26 cellular contexts compared by ENCODE assay signal in genomic region chr16:66428682-66429251, GRCh38. TPM values are rescaled to one million over a fixed set of nuclear protein-coding genes. Genes with fewer than 3 reads are reported as not detected.
DNase-seq lines count a peak whose midpoint lies in the region; ATAC-seq lines count a peak whose summit lies in the region.
"Had no signal": no experiment of that assay in that cellular context is flagged by ENCODE, and none has a peak within 500 bp of the region (broad histone marks: within the 10 kb centered on the region; RNA-seq: fewer than 3 reads in every experiment).

No MANE protein-coding gene starts in this region.

- no peak for ATAC-seq in activated naive CD8-positive, alpha-beta T cell treated with anti-CD3 and anti-CD28 coated beads, Interleukin-2, amount 50 U/mL, for 24 hours
- ATAC-seq in T-helper 17 cell (no peak), left lobe of liver (no peak)
- ATAC-seq in stimulated activated effector memory CD8-positive, alpha-beta T cell treated with anti-CD3 and anti-CD28 coated beads, Interleukin-12 subunit alpha, Interleukin-12 subunit beta, amount 100 ng/mL, for 72 hours, result no peak
- ATAC-seq: activated CD8-positive, alpha-beta T cell treated with anti-CD3 and anti-CD28 coated beads, Interleukin-2, amount 10 ng/mL, durations not matched to agents 7 days and 5 days had no signal

- H3K36me3 Mint-ChIP-seq in activated naive CD8-positive, alpha-beta T cell, result no peaks in the 10 kb centered on the region
- no peaks in the 10 kb centered on the region for H3K36me3 Mint-ChIP-seq in activated naive CD8-positive, alpha-beta T cell treated with anti-CD3 and anti-CD28 coated beads, Interleukin-2, amount 50 U/mL, for 24 hours (ENCODE audit: low read depth)
- H3K36me3 Mint-ChIP-seq in T-helper 17 cell (ENCODE audit: low read depth), result peaks cover 5% of the 10 kb centered on the region
- no peaks in the 10 kb centered on the region for H3K36me3 Mint-ChIP-seq in immature natural killer cell
- peaks cover 9% of the 10 kb centered on the region for H3K36me3 Mint-ChIP-seq in stimulated activated effector memory CD8-positive, alpha-beta T cell treated with anti-CD3 and anti-CD28 coated beads, Interleukin-12 subunit alpha, Interleukin-12 subunit beta, amount 100 ng/mL, for 72 hours
- no peaks in the 10 kb centered on the region for H3K36me3 Mint-ChIP-seq in T-helper 2 cell treated with Interferon-gamma antibody and Interleukin-4, amounts not matched to agents 5 μg/mL and 100 μg/mL, for 36 hours (ENCODE audit: low read depth)

- peak overlapping the region; percentile 65 for H3K4me3 Mint-ChIP-seq in activated naive CD8-positive, alpha-beta T cell
- no peak overlapping the region for H3K4me3 Mint-ChIP-seq in activated naive CD8-positive, alpha-beta T cell treated with anti-CD3 and anti-CD28 coated beads, Interleukin-2, amount 50 U/mL, for 24 hours
- peak overlapping the region; percentile 68 for H3K4me3 Mint-ChIP-seq in T-helper 17 cell
- H3K4me3 Mint-ChIP-seq in immature natural killer cell, result peak overlapping the region in 3 of 5 donors; percentile 13 to 35 (median 24)
- H3K4me3 Mint-ChIP-seq in stimulated activated effector memory CD8-positive, alpha-beta T cell treated with anti-CD3 and anti-CD28 coated beads, Interleukin-12 subunit alpha, Interleukin-12 subunit beta, amount 100 ng/mL, for 72 hours, result peak overlapping the region; percentile 20
- H3K4me3 Mint-ChIP-seq in T-helper 2 cell treated with Interferon-gamma antibody and Interleukin-4, amounts not matched to agents 5 μg/mL and 100 μg/mL, for 36 hours, result no peak overlapping the region
- H3K4me3 Mint-ChIP-seq: activated B cell treated with CpG ODN at 0.5 μM for 24 hours; activated CD8-positive, alpha-beta T cell treated with anti-CD3 and anti-CD28 coated beads, Interleukin-2, amount 10 ng/mL, durations not matched to agents 7 days and 5 days had no signal

- H3K4me1 Mint-ChIP-seq in activated naive CD8-positive, alpha-beta T cell (ENCODE audit: low read depth), result peaks cover 6% of the 10 kb centered on the region
- peaks cover 4% of the 10 kb centered on the region for H3K4me1 Mint-ChIP-seq in activated naive CD8-positive, alpha-beta T cell treated with anti-CD3 and anti-CD28 coated beads, Interleukin-2, amount 50 U/mL, for 24 hours
- peaks cover 9% of the 10 kb centered on the region for H3K4me1 Mint-ChIP-seq in T-helper 17 cell
- peaks cover 0 to 1% of the 10 kb centered on the region in 2 donors for H3K4me1 Mint-ChIP-seq in immature natural killer cell
- H3K4me1 Mint-ChIP-seq in stimulated activated effector memory CD8-positive, alpha-beta T cell treated with anti-CD3 and anti-CD28 coated beads, Interleukin-12 subunit alpha, Interleukin-12 subunit beta, amount 100 ng/mL, for 72 hours, result peaks cover 5% of the 10 kb centered on the region
- H3K4me1 Mint-ChIP-seq in T-helper 2 cell treated with Interferon-gamma antibody and Interleukin-4, amounts not matched to agents 5 μg/mL and 100 μg/mL, for 36 hours (ENCODE audit: low read depth), result no peaks in the 10 kb centered on the region

- H3K9me3 Mint-ChIP-seq in activated naive CD8-positive, alpha-beta T cell (ENCODE audit: low read depth), result no peaks in the 10 kb centered on the region
- no peaks in the 10 kb centered on the region for H3K9me3 Mint-ChIP-seq in activated naive CD8-positive, alpha-beta T cell treated with anti-CD3 and anti-CD28 coated beads, Interleukin-2, amount 50 U/mL, for 24 hours
- H3K9me3 Mint-ChIP-seq in immature natural killer cell, result peaks cover 0 to 2% (median 0%) of the 10 kb centered on the region in 6 donors
- no peaks in the 10 kb centered on the region for H3K9me3 Mint-ChIP-seq in stimulated activated effector memory CD8-positive, alpha-beta T cell treated with anti-CD3 and anti-CD28 coated beads, Interleukin-12 subunit alpha, Interleukin-12 subunit beta, amount 100 ng/mL, for 72 hours
- H3K9me3 Mint-ChIP-seq in T-helper 2 cell treated with Interferon-gamma antibody and Interleukin-4, amounts not matched to agents 5 μg/mL and 100 μg/mL, for 36 hours, result no peaks in the 10 kb centered on the region
- H3K9me3 Mint-ChIP-seq: activated B cell treated with CpG ODN at 0.5 μM for 24 hours; activated T-helper 1 cell treated with anti-CD3 and anti-CD28 coated beads, Interleukin-12 subunit alpha, Interleukin-12 subunit beta, Interleukin-2, Interleukin-4 antibody, amounts not matched to agents 30 ng/mL and 10 ng/mL and 1 ng/mL, durations not matched to agents 14 hours and 24 hours and 36 hours; stimulated activated naive CD8-positive, alpha-beta T cell treated with anti-CD3 and anti-CD28 coated beads, Interleukin-15, amount 100 ng/mL, for 72 hours had no signal

- peaks cover 37% of the 10 kb centered on the region for H3K27me3 Mint-ChIP-seq in activated naive CD8-positive, alpha-beta T cell
- peaks cover 70% of the 10 kb centered on the region for H3K27me3 Mint-ChIP-seq in activated naive CD8-positive, alpha-beta T cell treated with anti-CD3 and anti-CD28 coated beads, Interleukin-2, amount 50 U/mL, for 24 hours
- H3K27me3 Mint-ChIP-seq in T-helper 17 cell (peaks cover 74% of the 10 kb centered on the region), immature natural killer cell (ENCODE audit: low read depth in 3 of 3) (peaks cover 22 to 33% (median 29%) of the 10 kb centered on the region in 3 donors)
- H3K27me3 Mint-ChIP-seq in T-helper 2 cell treated with Interferon-gamma antibody and Interleukin-4, amounts not matched to agents 5 μg/mL and 100 μg/mL, for 36 hours (ENCODE audit: low read depth), result peaks cover 74% of the 10 kb centered on the region

- DNase-seq in activated naive CD8-positive, alpha-beta T cell treated with anti-CD3 and anti-CD28 coated beads, Interleukin-2, amount 50 U/mL, for 24 hours, result no peak
- DNase-seq in T-helper 17 cell (no peak), immature natural killer cell (no peak), left lobe of liver (ENCODE audit: low spot score) (no peak)
- DNase-seq in stimulated activated effector memory CD8-positive, alpha-beta T cell treated with anti-CD3 and anti-CD28 coated beads, Interleukin-12 subunit alpha, Interleukin-12 subunit beta, amount 100 ng/mL, for 72 hours (ENCODE audit: low spot score in 2 of 2), result no peak
- no peak for DNase-seq in activated effector memory CD4-positive, alpha-beta T cell treated with Interleukin-2 at 50 U/mL for 16 hours
- DNase-seq in T-helper 2 cell treated with Interferon-gamma antibody and Interleukin-4, amounts not matched to agents 5 μg/mL and 100 μg/mL, for 36 hours (ENCODE audit: low spot score), result no peak
- DNase-seq: ACHN; activated B cell treated with CpG ODN at 0.5 μM for 24 hours; activated CD8-positive, alpha-beta T cell treated with anti-CD3 and anti-CD28 coated beads, Interleukin-2, amount 10 ng/mL, durations not matched to agents 7 days and 5 days; effector memory CD4-positive, alpha-beta T cell; KG1; kidney glomerular epithelial cell; midbrain; NCI-H2029; NCI-H524 treated with DMSO at 0.1 percent for 48 hours; SIG-M5; stimulated activated naive CD8-positive, alpha-beta T cell treated with anti-CD3 and anti-CD28 coated beads, Interleukin-15, amount 100 ng/mL, for 72 hours; T-helper 2 cell; upper lobe of right lung had no signal

- no peak overlapping the region for H3K27ac Mint-ChIP-seq in activated naive CD8-positive, alpha-beta T cell
- no peak overlapping the region for H3K27ac Mint-ChIP-seq in activated naive CD8-positive, alpha-beta T cell treated with anti-CD3 and anti-CD28 coated beads, Interleukin-2, amount 50 U/mL, for 24 hours
- H3K27ac Mint-ChIP-seq in T-helper 17 cell (no peak overlapping the region), immature natural killer cell (no peak overlapping the region)
- H3K27ac Mint-ChIP-seq in stimulated activated effector memory CD8-positive, alpha-beta T cell treated with anti-CD3 and anti-CD28 coated beads, Interleukin-12 subunit alpha, Interleukin-12 subunit beta, amount 100 ng/mL, for 72 hours, result no peak overlapping the region
- no peak overlapping the region for H3K27ac Mint-ChIP-seq in T-helper 2 cell treated with Interferon-gamma antibody and Interleukin-4, amounts not matched to agents 5 μg/mL and 100 μg/mL, for 36 hours
- H3K27ac Mint-ChIP-seq: activated B cell treated with CpG ODN at 0.5 μM for 24 hours; activated CD8-positive, alpha-beta T cell treated with anti-CD3 and anti-CD28 coated beads, Interleukin-2, amount 10 ng/mL, durations not matched to agents 7 days and 5 days; activated T-helper 1 cell treated with anti-CD3 and anti-CD28 coated beads, Interleukin-12 subunit alpha, Interleukin-12 subunit beta, Interleukin-2, Interleukin-4 antibody, amounts not matched to agents 30 ng/mL and 10 ng/mL and 1 ng/mL, durations not matched to agents 14 hours and 24 hours and 36 hours; CD14-positive monocyte; stimulated activated naive CD8-positive, alpha-beta T cell treated with anti-CD3 and anti-CD28 coated beads, Interleukin-15, amount 100 ng/mL, for 72 hours had no signal

- no peaks in the 10 kb centered on the region for H3K9me3 ChIP-seq in T-helper 17 cell (ENCODE audit: control insufficient read depth, low read length, poor library complexity, severe bottlenecking)
- H3K9me3 ChIP-seq: heart left ventricle, pancreas, upper lobe of right lung had no signal

RNA-seq across cellular contexts. Expression of gene BEAN1, which starts 1.7 kb away (rescaled TPM):
- total RNA-seq in T-helper 17 cell (not detected), left lobe of liver (0.38 TPM)
- polyA plus RNA-seq in immature natural killer cell, result under 1 TPM in 1 of 3 donors, not detected in 2; 0.32 TPM
- total RNA-seq: activated B cell treated with CpG ODN at 0.5 μM for 24 hours; activated CD8-positive, alpha-beta T cell treated with anti-CD3 and anti-CD28 coated beads, Interleukin-2, amount 10 ng/mL, durations not matched to agents 7 days and 5 days; activated T-helper 1 cell treated with anti-CD3 and anti-CD28 coated beads, Interleukin-12 subunit alpha, Interleukin-12 subunit beta, Interleukin-2, Interleukin-4 antibody, amounts not matched to agents 30 ng/mL and 10 ng/mL and 1 ng/mL, durations not matched to agents 14 hours and 24 hours and 36 hours; Daoy had no signal

Comparison
In these comparisons a context has a peak if more than half of its experiments do, and no peak if none do; other contexts are left out.
1. H3K4me3 Mint-ChIP-seq: peak in activated naive CD8-positive, alpha-beta T cell (single experiment), T-helper 17 cell (single experiment), immature natural killer cell (3 of 5) and stimulated activated effector memory CD8-positive, alpha-beta T cell treated with anti-CD3 and anti-CD28 coated beads, Interleukin-12 subunit alpha, Interleukin-12 subunit beta, amount 100 ng/mL, for 72 hours (single experiment); none in activated naive CD8-positive, alpha-beta T cell treated with anti-CD3 and anti-CD28 coated beads, Interleukin-2, amount 50 U/mL, for 24 hours (single experiment) and T-helper 2 cell treated with Interferon-gamma antibody and Interleukin-4, amounts not matched to agents 5 μg/mL and 100 μg/mL, for 36 hours (single experiment).